Comparison of ENCODE assay signal across 21 cellular contexts in genomic region chr3:178767558-178767957, GRCh38.
"Had no signal": no experiment of that assay in that cellular context is flagged by ENCODE, and none has a peak within 500 bp of the region (broad histone marks: within the 10 kb centered on the region; RNA-seq: fewer than 3 reads in every experiment).

No MANE protein-coding gene starts in this region.

- H3K4me3 ChIP-seq: PC-9, Peyer's patch, SJSA1, SK-N-MC had no signal

- H3K27me3 ChIP-seq: Peyer's patch, SJSA1 had no signal

- ATAC-seq: HepG2 had no signal

- H2AFZ ChIP-seq: PC-9 had no signal

- FAIRE-seq: HepG2 had no signal

- DNase-seq: IMR-90, Kasumi-1, KG1, MM.1S, NCI-H1092 treated with DMSO at 0.1 percent for 48 hours, NCI-H1436, NCI-H1694, NCI-H187 treated with DMSO at 0.1 percent for 48 hours, NCI-H2029 treated with DMSO at 0.1 percent for 48 hours, NCI-H2171 treated with DMSO at 0.1 percent for 48 hours, NCI-H2227 treated with DMSO at 0.1 percent for 48 hours, NCI-H524, NCI-H526 treated with DMSO at 0.1 percent for 48 hours, NCI-H748 treated with DMSO at 0.1 percent for 48 hours, PC-9, Peyer's patch, Right ventricle myocardium superior, SIG-M5 had no signal

- H3K36me3 ChIP-seq: Peyer's patch, SJSA1 had no signal

- H3K4me1 ChIP-seq: Peyer's patch, SJSA1 had no signal

- H3K4me2 ChIP-seq: PC-9 had no signal

- H3K27ac ChIP-seq: PC-9, Peyer's patch, SJSA1, SK-N-MC had no signal

- H3K9me3 ChIP-seq: Peyer's patch, SJSA1 had no signal
